ENCODE assay signal across 8 cellular contexts in the genomic region with DNA sequence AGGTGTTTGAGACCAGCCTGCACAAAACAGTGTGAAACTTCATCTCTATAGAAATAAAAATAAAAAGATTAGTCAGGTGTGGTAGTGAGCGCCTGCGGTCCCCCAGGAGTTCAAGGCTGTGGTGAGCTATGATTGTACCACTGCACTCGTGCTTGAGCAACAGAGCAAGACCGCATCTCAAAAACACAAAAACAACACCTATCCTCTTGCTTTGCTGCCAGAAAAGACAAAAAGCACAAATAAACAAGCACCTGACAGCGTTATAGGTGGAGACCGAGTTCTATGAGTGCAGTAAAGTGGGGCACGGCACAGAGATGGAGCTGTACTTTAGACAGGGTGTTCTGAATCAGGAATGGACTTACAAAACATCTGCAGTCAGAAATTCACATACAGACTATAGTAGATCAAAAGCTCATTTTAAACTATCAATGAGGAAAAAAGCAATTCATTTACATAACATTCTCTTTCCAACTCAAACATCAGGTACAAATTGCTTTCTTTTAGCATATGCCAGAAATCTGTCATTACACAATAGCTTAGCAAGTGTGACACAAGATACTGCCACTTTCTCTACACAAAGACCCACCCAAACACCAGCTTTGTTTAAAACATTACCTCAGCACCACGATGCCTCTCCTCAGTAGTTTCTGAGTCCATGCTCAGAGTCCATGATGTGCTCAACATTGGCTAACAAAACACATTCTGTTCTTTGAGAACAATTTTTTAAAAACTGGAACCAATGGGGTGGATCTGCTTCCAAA. TPM values are rescaled to one million over a fixed set of nuclear protein-coding genes. Genes with fewer than 3 reads are reported as not detected.
DNase-seq lines count a peak whose midpoint lies in the region; ATAC-seq and TF ChIP-seq lines count a peak whose summit lies in the region.

No MANE protein-coding gene starts in this region.

- DNase-seq in activated T-cell treated with anti-CD3 and anti-CD28 coated beads, Interleukin-2, amount 50 U/mL, for 24 hours, result no peak
- DNase-seq in activated T-cell treated with anti-CD3 and anti-CD28 coated beads for 4 hours, result no peak
- no peak for DNase-seq in Panc1 (ENCODE audit: low read depth, low spot score)
- DNase-seq in HPDE6-E6E7 (ENCODE audit: extremely low spot score), result no peak
- no peak for DNase-seq in WERI-Rb-1
- no peak for DNase-seq in immature natural killer cell

- peaks cover 31% of the 10 kb centered on the region for H3K36me3 ChIP-seq in Panc1 (ENCODE audit: control insufficient read depth, insufficient read depth, low read length)
- peaks cover 54% of the 10 kb centered on the region for H3K36me3 ChIP-seq in WERI-Rb-1

- BruUV-seq in Panc1 (replicated peaks; lab: Mats Ljungman, UMichigan), result no TSS peak

- in situ Hi-C loops in Panc1 (cut with HindIII; ENCODE audit: low pct_unique_long_range_greater_than_20kb, low sequenced_read_pairs), result no loop called here

- no peak overlapping the region for H3K4me3 Mint-ChIP-seq in activated T-cell treated with anti-CD3 and anti-CD28 coated beads, Interleukin-2, amount 50 U/mL, for 24 hours
- peak overlapping the region in 1 of 5 donors; percentile 28 for H3K4me3 Mint-ChIP-seq in immature natural killer cell

- H3K4me3 ChIP-seq in Panc1 (ENCODE audit: low read depth in 2 of 2, low read length in 2 of 2) (no peak overlapping the region), WERI-Rb-1 (ENCODE audit: low read depth, low read length) (no peak overlapping the region)

- TF ChIP-seq CTCF in Panc1 (IDR thresholded peaks at IDR 0.05), result no peak
- TF ChIP-seq CTCF in WERI-Rb-1 (IDR thresholded peaks at IDR 0.05; ENCODE audit: low read depth, low read length), result no peak

- no peaks in the 10 kb centered on the region for H3K9me3 Mint-ChIP-seq in activated T-cell treated with anti-CD3 and anti-CD28 coated beads, Interleukin-2, amount 50 U/mL, for 24 hours
- no peaks in the 10 kb centered on the region for H3K9me3 Mint-ChIP-seq in immature natural killer cell

- POLR2A ChIA-PET in Panc1 (lab: Charles Lee), result no interaction called here

- peaks cover 96% of the 10 kb centered on the region for H3K4me1 Mint-ChIP-seq in activated T-cell treated with anti-CD3 and anti-CD28 coated beads, Interleukin-2, amount 50 U/mL, for 24 hours (ENCODE audit: low read depth)
- H3K4me1 Mint-ChIP-seq in immature natural killer cell, result peaks cover 93 to 100% of the 10 kb centered on the region in 2 donors

- intact Hi-C loops in Panc1 (cut with micrococcal nuclease; ENCODE audit: unreplicated experiment), result no loop called here

- no peaks in the 10 kb centered on the region for H3K27me3 Mint-ChIP-seq in activated T-cell treated with anti-CD3 and anti-CD28 coated beads, Interleukin-2, amount 50 U/mL, for 24 hours
- H3K27me3 Mint-ChIP-seq in immature natural killer cell (ENCODE audit: low read depth in 3 of 3), result peaks cover 2 to 10% (median 10%) of the 10 kb centered on the region in 3 donors

- H3K9me3 ChIP-seq in Panc1 (ENCODE audit: control insufficient read depth, insufficient read depth, low read depth, low read length) (no peaks in the 10 kb centered on the region), WERI-Rb-1 (ENCODE audit: severe bottlenecking) (no peaks in the 10 kb centered on the region)

- H3K4me1 ChIP-seq in Panc1 (ENCODE audit: control insufficient read depth, insufficient read depth, low read length), result peaks cover 86% of the 10 kb centered on the region

- peaks cover 97% of the 10 kb centered on the region for H3K36me3 Mint-ChIP-seq in activated T-cell treated with anti-CD3 and anti-CD28 coated beads, Interleukin-2, amount 50 U/mL, for 24 hours (ENCODE audit: low read depth)
- H3K36me3 Mint-ChIP-seq in immature natural killer cell, result peaks cover 13 to 32% (median 24%) of the 10 kb centered on the region in 3 donors

- no peaks in the 10 kb centered on the region for H3K27me3 ChIP-seq in Panc1 (ENCODE audit: control insufficient read depth, insufficient read depth, low read length)
- no peaks in the 10 kb centered on the region for H3K27me3 ChIP-seq in layer of hippocampus (ENCODE audit: control insufficient read depth, insufficient read depth, low read length)
- H3K27me3 ChIP-seq in WERI-Rb-1 (ENCODE audit: insufficient read depth, low read depth, severe bottlenecking), result no peaks in the 10 kb centered on the region

- H3K27ac Mint-ChIP-seq in activated T-cell treated with anti-CD3 and anti-CD28 coated beads, Interleukin-2, amount 50 U/mL, for 24 hours, result peak overlapping the region; percentile 83
- peak overlapping the region in 2 of 6 donors; percentile 10 to 24 for H3K27ac Mint-ChIP-seq in immature natural killer cell

- CTCF ChIA-PET in Panc1 (lab: Charles Lee), result interaction anchor here (1.5 kb wide), 1 partner anchor 24 kb away, joined by 5 read pairs; no protein-coding TSS in a partner anchor

- peak; percentile 82 for ATAC-seq in HG02885 (IDR thresholded peaks at IDR 0.05; ENCODE audit: poor library complexity, unreplicated experiment)
- ATAC-seq in Panc1, result no peak

- peak overlapping the region; percentile 26 for H3K27ac ChIP-seq in Panc1 (ENCODE audit: low read length)
- H3K27ac ChIP-seq in layer of hippocampus (ENCODE audit: low read depth, low read length), result peak overlapping the region; percentile 40
- H3K27ac ChIP-seq in WERI-Rb-1, result no peak overlapping the region

RNA-seq across cellular contexts. Expression of a gene that starts 10.1 kb away (rescaled TPM):
- total RNA-seq in Panc1 (2021; ENCODE audit: unreplicated experiment), result 263 TPM
- polyA plus RNA-seq in Panc1 (2012; ENCODE audit: insufficient read length), result 215 TPM
- 100 to 1,000 TPM; 129 to 153 (median 139) TPM for polyA plus RNA-seq in immature natural killer cell
